ENCODE assay signal across 1 cellular context in genomic region chr7:128827248-128827958, GRCh38.
TF ChIP-seq lines count a peak whose summit lies in the region.

No MANE protein-coding gene starts in this region.

TF ChIP-seq in HCT116, 20 proteins besides CTCF, POLR2A, EP300 and RAD21 (continued from another document):
- TF ChIP-seq REST (IDR thresholded peaks at IDR 0.05; ENCODE audit: low read depth) (no peak), POLR2AphosphoS5 (IDR thresholded peaks at IDR 0.05; ENCODE audit: low read depth, low read length) (peak; percentile 67), ZFX (IDR thresholded peaks at IDR 0.05) (peak; percentile 49; the same call in 1 of the 2 replicates), SRF (IDR thresholded peaks at IDR 0.05; ENCODE audit: low read depth) (no peak), SP1 (IDR thresholded peaks at IDR 0.05; ENCODE audit: low read depth) (no peak)
